9 cellular contexts compared by ENCODE assay signal in the genomic region with DNA sequence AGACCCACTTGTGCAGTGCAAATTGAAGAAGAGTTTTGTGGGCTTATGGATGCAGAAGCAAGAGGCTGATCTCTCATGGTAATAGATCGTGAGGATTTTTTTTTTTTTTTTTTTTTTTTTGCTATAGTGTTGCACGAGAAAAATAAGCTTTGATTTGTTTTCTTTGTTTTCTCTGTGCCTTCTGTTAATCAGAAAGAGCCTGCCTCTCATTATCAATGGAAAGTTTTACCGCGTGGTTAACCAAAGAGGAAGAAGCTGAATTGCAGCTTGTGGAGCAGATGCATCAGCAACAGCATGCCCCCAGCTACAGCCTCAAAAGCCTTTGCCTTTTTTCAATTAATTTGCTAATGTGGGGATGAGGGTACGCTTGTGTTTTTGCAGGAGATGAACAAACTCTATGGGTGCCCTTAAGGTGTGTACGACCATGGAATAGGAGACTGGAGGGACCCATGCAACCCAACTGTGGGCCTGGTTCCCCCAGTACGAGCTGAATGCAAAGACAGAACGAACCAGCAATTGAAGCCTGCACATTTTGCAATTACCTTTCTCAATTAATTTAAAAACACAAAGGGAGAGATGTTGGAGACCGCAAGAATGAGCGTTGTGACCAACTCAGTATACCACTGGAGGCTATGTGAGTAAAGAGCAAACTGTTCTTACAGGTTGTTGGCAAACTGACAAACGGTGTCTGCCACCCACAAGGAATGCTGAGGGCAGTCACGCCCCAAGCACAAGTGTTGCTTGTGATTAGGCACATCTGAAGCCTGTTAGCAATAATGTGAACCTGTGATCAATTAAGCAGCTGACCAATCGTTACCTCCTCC. TPM values are rescaled to one million over a fixed set of nuclear protein-coding genes. Genes with fewer than 3 reads are reported as not detected.
DNase-seq lines count a peak whose midpoint lies in the region; ATAC-seq and FAIRE-seq lines count a peak whose summit lies in the region.
"Had no signal": no experiment of that assay in that cellular context is flagged by ENCODE, and none has a peak within 500 bp of the region (broad histone marks: within the 10 kb centered on the region; RNA-seq: fewer than 3 reads in every experiment).

No MANE protein-coding gene starts in this region.

- no peaks in the 10 kb centered on the region for H3K4me1 ChIP-seq in small intestine (ENCODE audit: control insufficient read depth in 2 of 2, insufficient read depth in 1 of 2, low read depth in 1 of 2, low read length in 1 of 2)

- H3K27me3 ChIP-seq in small intestine (ENCODE audit: control insufficient read depth in 2 of 2, insufficient read depth in 2 of 2, low read length in 2 of 2): no peaks in the 10 kb centered on the region

- ATAC-seq in HG03432 (IDR thresholded peaks at IDR 0.05; ENCODE audit: unreplicated experiment): peak; percentile 49
- peak; percentile 57 for ATAC-seq in activated CD8-positive, alpha-beta T cell treated with anti-CD3 and anti-CD28 coated beads, Interleukin-2, amount 10 ng/mL, durations not matched to agents 7 days and 5 days

- H3K36me3 Mint-ChIP-seq in activated CD4-positive, alpha-beta T cell treated with anti-CD3 and anti-CD28 coated beads, Interleukin-2, amount 10 ng/mL, durations not matched to agents 7 days and 5 days (ENCODE audit: low read depth): no peaks in the 10 kb centered on the region
- H3K36me3 Mint-ChIP-seq in activated CD8-positive, alpha-beta T cell treated with anti-CD3 and anti-CD28 coated beads, Interleukin-2, amount 10 ng/mL, durations not matched to agents 7 days and 5 days (ENCODE audit: low read depth): no peaks in the 10 kb centered on the region

- H3K4me3 ChIP-seq in small intestine (ENCODE audit: low read depth in 1 of 2, low read length in 2 of 2): no peak overlapping the region

- H3K27ac Mint-ChIP-seq in activated CD4-positive, alpha-beta T cell treated with anti-CD3 and anti-CD28 coated beads, Interleukin-2, amount 10 ng/mL, durations not matched to agents 7 days and 5 days: peak overlapping the region; percentile 76
- no peak overlapping the region for H3K27ac Mint-ChIP-seq in activated CD8-positive, alpha-beta T cell treated with anti-CD3 and anti-CD28 coated beads, Interleukin-2, amount 10 ng/mL, durations not matched to agents 7 days and 5 days

- peaks cover 3% of the 10 kb centered on the region for H3K9me3 Mint-ChIP-seq in activated CD4-positive, alpha-beta T cell treated with anti-CD3 and anti-CD28 coated beads, Interleukin-2, amount 10 ng/mL, durations not matched to agents 7 days and 5 days
- H3K9me3 Mint-ChIP-seq in activated CD8-positive, alpha-beta T cell treated with anti-CD3 and anti-CD28 coated beads, Interleukin-2, amount 10 ng/mL, durations not matched to agents 7 days and 5 days (ENCODE audit: insufficient read depth): peaks cover 5% of the 10 kb centered on the region

- peaks cover 30% of the 10 kb centered on the region for H3K4me1 Mint-ChIP-seq in activated CD4-positive, alpha-beta T cell treated with anti-CD3 and anti-CD28 coated beads, Interleukin-2, amount 10 ng/mL, durations not matched to agents 7 days and 5 days
- H3K4me1 Mint-ChIP-seq in activated CD8-positive, alpha-beta T cell treated with anti-CD3 and anti-CD28 coated beads, Interleukin-2, amount 10 ng/mL, durations not matched to agents 7 days and 5 days (ENCODE audit: low read depth): peaks cover 24% of the 10 kb centered on the region

- H3K27me3 Mint-ChIP-seq in activated CD4-positive, alpha-beta T cell treated with anti-CD3 and anti-CD28 coated beads, Interleukin-2, amount 10 ng/mL, durations not matched to agents 7 days and 5 days: no peaks in the 10 kb centered on the region
- H3K27me3 Mint-ChIP-seq in activated CD8-positive, alpha-beta T cell treated with anti-CD3 and anti-CD28 coated beads, Interleukin-2, amount 10 ng/mL, durations not matched to agents 7 days and 5 days (ENCODE audit: low read depth): no peaks in the 10 kb centered on the region

- no peak for FAIRE-seq in small intestine (lab: Jason Lieb, UNC)

- no peak overlapping the region for H3K4me3 Mint-ChIP-seq in activated CD4-positive, alpha-beta T cell treated with anti-CD3 and anti-CD28 coated beads, Interleukin-2, amount 10 ng/mL, durations not matched to agents 7 days and 5 days
- peak overlapping the region; percentile 18 for H3K4me3 Mint-ChIP-seq in activated CD8-positive, alpha-beta T cell treated with anti-CD3 and anti-CD28 coated beads, Interleukin-2, amount 10 ng/mL, durations not matched to agents 7 days and 5 days

- H3K36me3 ChIP-seq in small intestine (ENCODE audit: control insufficient read depth in 2 of 2, insufficient read depth in 2 of 2, low read length in 2 of 2): no peaks in the 10 kb centered on the region

- peak; percentile 16 for DNase-seq in activated CD4-positive, alpha-beta T cell treated with anti-CD3 and anti-CD28 coated beads, Interleukin-2, amount 10 ng/mL, durations not matched to agents 7 days and 5 days
- DNase-seq in activated CD4-positive, alpha-beta T cell treated with anti-CD3 and anti-CD28 coated beads, Interleukin-2, amount 50 U/mL, for 48 hours: no peak
- peak; percentile 21 for DNase-seq in activated CD8-positive, alpha-beta T cell treated with anti-CD3 and anti-CD28 coated beads, Interleukin-2, amount 10 ng/mL, durations not matched to agents 7 days and 5 days
- DNase-seq in small intestine (peak; percentile 26), NCI-H2196 (lab: John Stamatoyannopoulos, UW; ENCODE audit: unreplicated experiment) (no peak), midbrain (lab: John Stamatoyannopoulos, UW) (no peak), HuH-7.5 (ENCODE audit: low spot score) (no peak)
- DNase-seq: anterior cingulate cortex had no signal

- no peaks in the 10 kb centered on the region for H3K9me3 ChIP-seq in small intestine (ENCODE audit: control insufficient read depth, low read depth)

- 61 to 67% (median 63%) methylated on average over 13 of the region's 13 CpGs for WGBS in small intestine, 3 donors

- CTCF ChIA-PET in activated CD4-positive, alpha-beta T cell treated with anti-CD3 and anti-CD28 coated beads, Interleukin-2, amount 10 ng/mL, durations not matched to agents 7 days and 5 days (lab: Charles Lee): no interaction called here
- CTCF ChIA-PET in activated CD8-positive, alpha-beta T cell treated with anti-CD3 and anti-CD28 coated beads, Interleukin-2, amount 10 ng/mL, durations not matched to agents 7 days and 5 days (lab: Charles Lee): no interaction called here

- POLR2A ChIA-PET in activated CD4-positive, alpha-beta T cell treated with anti-CD3 and anti-CD28 coated beads, Interleukin-2, amount 10 ng/mL, durations not matched to agents 7 days and 5 days (lab: Charles Lee): no interaction called here
- POLR2A ChIA-PET in activated CD8-positive, alpha-beta T cell treated with anti-CD3 and anti-CD28 coated beads, Interleukin-2, amount 10 ng/mL, durations not matched to agents 7 days and 5 days (lab: Charles Lee): no interaction called here

- H3K27ac ChIP-seq in small intestine (ENCODE audit: low read depth in 1 of 2, low read length in 1 of 2): no peak overlapping the region

RNA-seq across cellular contexts. Expression of a gene that starts 58.6 kb away (rescaled TPM):
- not detected for total RNA-seq in activated CD4-positive, alpha-beta T cell treated with anti-CD3 and anti-CD28 coated beads, Interleukin-2, amount 10 ng/mL, durations not matched to agents 7 days and 5 days
- total RNA-seq in activated CD8-positive, alpha-beta T cell treated with anti-CD3 and anti-CD28 coated beads, Interleukin-2, amount 10 ng/mL, durations not matched to agents 7 days and 5 days: under 1 TPM; 0.10 to 0.29 TPM
- polyA plus RNA-seq in small intestine: 10 to 100 TPM; 10.3 to 27.7 (median 16.3) TPM

Comparison
In these comparisons a context has a peak if more than half of its experiments do, and no peak if none do; other contexts are left out.
1. DNase-seq: peak in activated CD4-positive, alpha-beta T cell treated with anti-CD3 and anti-CD28 coated beads, Interleukin-2, amount 10 ng/mL, durations not matched to agents 7 days and 5 days (single experiment), activated CD8-positive, alpha-beta T cell treated with anti-CD3 and anti-CD28 coated beads, Interleukin-2, amount 10 ng/mL, durations not matched to agents 7 days and 5 days (single experiment) and small intestine (single experiment); none in activated CD4-positive, alpha-beta T cell treated with anti-CD3 and anti-CD28 coated beads, Interleukin-2, amount 50 U/mL, for 48 hours (0 of 2), NCI-H2196 (single experiment), midbrain (single experiment) and HuH-7.5 (single experiment).